Comparison of ENCODE assay signal across 8 cellular contexts in the genomic region with DNA sequence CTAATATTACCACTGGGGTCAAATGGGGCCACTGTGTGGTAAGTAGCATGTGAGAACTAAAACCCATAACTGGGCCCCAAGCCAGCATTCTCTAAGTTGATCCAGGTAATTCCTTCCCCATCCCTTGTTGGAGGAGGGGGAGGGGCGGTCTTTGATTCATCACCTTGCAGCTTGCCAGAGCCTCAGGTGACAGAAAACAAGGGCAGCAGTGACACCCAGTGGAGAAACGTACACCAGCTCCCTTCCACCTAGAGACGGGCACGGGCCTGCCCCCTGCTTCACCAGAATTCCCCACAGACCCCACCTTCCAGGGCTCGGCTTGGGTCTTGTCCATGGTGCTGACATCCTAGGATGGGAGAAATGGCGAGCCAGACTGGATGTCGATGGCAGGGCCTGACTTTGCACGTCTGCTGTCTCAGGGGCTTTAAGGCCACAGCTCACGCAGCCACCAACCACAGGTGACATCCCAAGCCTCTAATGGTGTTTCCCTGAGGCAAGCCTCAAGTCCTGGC.
DNase-seq lines count a peak whose midpoint lies in the region; ATAC-seq and TF ChIP-seq lines count a peak whose summit lies in the region.

No MANE protein-coding gene starts in this region.

- DNase-seq in COLO829 (ENCODE audit: low spot score) = peak; percentile 70
- DNase-seq in M059J (ENCODE audit: low read depth) = peak; percentile 61
- peak; percentile 83 for DNase-seq in RWPE1 (ENCODE audit: low spot score)
- DNase-seq in caudate nucleus (lab: John Stamatoyannopoulos, UW) = peak in 35 of 61 donors; percentile 5 to 76 (median 26)
- DNase-seq in lower leg skin (ENCODE audit: low spot score in 2 of 2) = peak; percentile 51 to 81
- peak; percentile 72 to 73 for DNase-seq in thyroid gland
- no peak for DNase-seq in ascending aorta (ENCODE audit: low spot score in 2 of 2)

- peak overlapping the region; percentile 37 for H3K27ac ChIP-seq in RWPE1
- H3K27ac ChIP-seq in caudate nucleus (ENCODE audit: low read depth, low read length) = no peak overlapping the region
- no peak overlapping the region for H3K27ac ChIP-seq in thyroid gland
- no peak overlapping the region for H3K27ac ChIP-seq in ascending aorta

- TF ChIP-seq POLR2A in lower leg skin (IDR thresholded peaks at IDR 0.05) = no peak
- no peak for TF ChIP-seq POLR2A in thyroid gland (IDR thresholded peaks at IDR 0.05)

- CTCF ChIA-PET in RWPE1 (lab: Yijun Ruan, JAX) = interaction anchor here (0.7 to 2.2 kb wide), 9 partner anchors 13 to 179 kb away, joined by 3 to 21 read pairs (median 3); no protein-coding TSS in a partner anchor

- H3K9me3 ChIP-seq in thyroid gland = no peaks in the 10 kb centered on the region
- H3K9me3 ChIP-seq in ascending aorta = no peaks in the 10 kb centered on the region

- H3K4me1 ChIP-seq in thyroid gland = peaks cover 14 to 23% of the 10 kb centered on the region in 2 donors
- no peaks in the 10 kb centered on the region for H3K4me1 ChIP-seq in ascending aorta

- H3K4me3 ChIP-seq in lower leg skin (ENCODE audit: low read depth, poor library complexity, severe bottlenecking) = no peak overlapping the region
- no peak overlapping the region for H3K4me3 ChIP-seq in thyroid gland (replicated peaks in 1 of 3)
- H3K4me3 ChIP-seq in ascending aorta = no peak overlapping the region

- peak; percentile 61 for ATAC-seq in GM21390 (IDR thresholded peaks at IDR 0.05; ENCODE audit: unreplicated experiment)

- WGBS in lower leg skin, 2 donors = 18 to 19% methylated on average over 9 of the region's 9 CpGs
- WGBS in thyroid gland, 2 donors = 13 to 18% methylated on average over 4 to 7 of the region's 9 CpGs

- TF ChIP-seq CTCF in RWPE1 (conservative IDR thresholded peaks at IDR 0.05; ENCODE audit: low read depth) (no peak; the same call in 1 of the 2 replicates), lower leg skin (IDR thresholded peaks at IDR 0.05) (no peak), thyroid gland (IDR thresholded peaks at IDR 0.05) (peak in 4 of 6 experiments; percentile 34 to 61 (median 52)), ascending aorta (IDR thresholded peaks at IDR 0.05) (no peak)

- H3K27me3 ChIP-seq in thyroid gland (no peaks in the 10 kb centered on the region), ascending aorta (no peaks in the 10 kb centered on the region)

- no peaks in the 10 kb centered on the region for H3K36me3 ChIP-seq in thyroid gland
- H3K36me3 ChIP-seq in ascending aorta = no peaks in the 10 kb centered on the region

- intact Hi-C loops in lower leg skin (cut with DNase I; ENCODE audit: low total_unique reads) = no loop called here
- intact Hi-C loops in thyroid gland (cut with DNase I) = no loop called here
- intact Hi-C loops in ascending aorta (cut with DNase I) = no loop called here

- POLR2A ChIA-PET in RWPE1 (lab: Yijun Ruan, JAX; ENCODE audit: low non-redundant PET) = no interaction called here

Comparison
In these comparisons a context has a peak if more than half of its experiments do, and no peak if none do; other contexts are left out.
1. DNase-seq: peak in COLO829 (single experiment), M059J (single experiment), RWPE1 (single experiment), caudate nucleus (35 of 61), lower leg skin (2 of 2) and thyroid gland (2 of 2); none in ascending aorta (0 of 2).
2. CTCF ChIP-seq: peak in thyroid gland (4 of 6); none in RWPE1 (single experiment), lower leg skin (0 of 3) and ascending aorta (0 of 3).